1 cellular context compared by ENCODE assay signal in genomic region chr7:2232766-2233520, GRCh38.
TF ChIP-seq lines count a peak whose summit lies in the region.

Gene MAD1L1 (minus strand): TSS chr7:2232945. CDS start chr7:2230133, 2,812 bp downstream.

TF ChIP-seq in HepG2, 621 proteins besides CTCF, POLR2A, EP300 and RAD21 (continued from another document and continues in another):
- TF ChIP-seq, protein P1, sequence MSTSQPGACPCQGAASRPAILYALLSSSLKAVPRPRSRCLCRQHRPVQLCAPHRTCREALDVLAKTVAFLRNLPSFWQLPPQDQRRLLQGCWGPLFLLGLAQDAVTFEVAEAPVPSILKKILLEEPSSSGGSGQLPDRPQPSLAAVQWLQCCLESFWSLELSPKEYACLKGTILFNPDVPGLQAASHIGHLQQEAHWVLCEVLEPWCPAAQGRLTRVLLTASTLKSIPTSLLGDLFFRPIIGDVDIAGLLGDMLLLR (CRISPR knock-in tag; IDR thresholded peaks at IDR 0.05) = peak; percentile 46; the same call in 1 of the 2 replicates
- TF ChIP-seq ZNF367 (CRISPR knock-in tag; IDR thresholded peaks at IDR 0.05; ENCODE audit: borderline replicate concordance) (0 out of 2 replicates have a peak, but pooled peaks have one; percentile 70), ZSCAN9 (CRISPR knock-in tag; IDR thresholded peaks at IDR 0.05; ENCODE audit: borderline replicate concordance) (no peak), NFATC3 (CRISPR knock-in tag; IDR thresholded peaks at IDR 0.05) (peak; percentile 68; the same call in 1 of the 2 replicates), RARA (CRISPR knock-in tag; IDR thresholded peaks at IDR 0.05) (no peak), ZNF343 (CRISPR knock-in tag; IDR thresholded peaks at IDR 0.05) (peak; percentile 64; the same call in 1 of the 2 replicates), PPARG (CRISPR knock-in tag; conservative IDR thresholded peaks at IDR 0.05) (no peak), RFX1 (IDR thresholded peaks at IDR 0.05) (no peak), ZNF274 (CRISPR knock-in tag; IDR thresholded peaks at IDR 0.05) (no peak), SMAD1 (CRISPR knock-in tag; IDR thresholded peaks at IDR 0.05; ENCODE audit: borderline replicate concordance, low read depth) (peak; percentile 49; the same call in 1 of the 2 replicates), NR2F2 (IDR thresholded peaks at IDR 0.05; ENCODE audit: borderline replicate concordance, low read depth) (no peak), TFDP1 (CRISPR knock-in tag; IDR thresholded peaks at IDR 0.05; ENCODE audit: borderline replicate concordance) (peak; percentile 71; the same call in 1 of the 2 replicates), ZNF337 (CRISPR knock-in tag; IDR thresholded peaks at IDR 0.05; ENCODE audit: borderline replicate concordance, low read depth) (no peak), REPIN1 (CRISPR knock-in tag; IDR thresholded peaks at IDR 0.05; ENCODE audit: borderline replicate concordance, low read depth) (0 out of 2 replicates have a peak, but pooled peaks have one; percentile 53), ZSCAN29 (CRISPR knock-in tag; conservative IDR thresholded peaks at IDR 0.05) (peak; percentile 83; the same call in 1 of the 2 replicates), KLF12 (CRISPR knock-in tag; IDR thresholded peaks at IDR 0.05; ENCODE audit: borderline replicate concordance) (0 out of 2 replicates have a peak, but pooled peaks have one; percentile 51), LCORL (IDR thresholded peaks at IDR 0.05) (no peak), LCORL (CRISPR knock-in tag; IDR thresholded peaks at IDR 0.05) (no peak; the same call in 1 of the 2 replicates), RNF2 (conservative IDR thresholded peaks at IDR 0.05; ENCODE audit: low read depth) (no peak), ZNF280B (CRISPR knock-in tag; IDR thresholded peaks at IDR 0.05; ENCODE audit: borderline replicate concordance) (no peak), ZNF678 (CRISPR knock-in tag; IDR thresholded peaks at IDR 0.05) (no peak), ZNF143 (CRISPR knock-in tag; IDR thresholded peaks at IDR 0.05) (peak; percentile 54; the same call in 1 of the 2 replicates), STAT6 (CRISPR knock-in tag; IDR thresholded peaks at IDR 0.05; ENCODE audit: borderline replicate concordance) (no peak; the same call in 1 of the 2 replicates), ZNF292 (CRISPR knock-in tag; IDR thresholded peaks at IDR 0.05; ENCODE audit: borderline replicate concordance, low read depth) (0 out of 2 replicates have a peak, but pooled peaks have one; percentile 36), SOX6 (IDR thresholded peaks at IDR 0.05) (no peak), SOX6 (CRISPR knock-in tag; IDR thresholded peaks at IDR 0.05) (peak; percentile 63), ZNF552 (CRISPR knock-in tag; IDR thresholded peaks at IDR 0.05; ENCODE audit: borderline replicate concordance) (no peak), ISL2 (CRISPR knock-in tag; IDR thresholded peaks at IDR 0.05) (peak; percentile 69), KDM4B (CRISPR knock-in tag; IDR thresholded peaks at IDR 0.05) (peak; percentile 31; the same call in 1 of the 2 replicates), ZNF549 (CRISPR knock-in tag; IDR thresholded peaks at IDR 0.05) (0 out of 2 replicates have a peak, but pooled peaks have one; percentile 23), ZMYM4 (CRISPR knock-in tag; IDR thresholded peaks at IDR 0.05) (peak; percentile 59; the same call in 1 of the 2 replicates), TEF (CRISPR knock-in tag; IDR thresholded peaks at IDR 0.05) (peak; percentile 57; the same call in 1 of the 2 replicates), GZF1 (CRISPR knock-in tag; IDR thresholded peaks at IDR 0.05) (peak; percentile 100), HOXA3 (CRISPR knock-in tag; IDR thresholded peaks at IDR 0.05) (peak; percentile 79), GATAD2A (CRISPR knock-in tag; IDR thresholded peaks at IDR 0.05) (0 out of 2 replicates have a peak, but pooled peaks have one; percentile 12), ZNF557 (CRISPR knock-in tag; IDR thresholded peaks at IDR 0.05) (peak; percentile 38; the same call in 1 of the 2 replicates), FOXA1 (IDR thresholded peaks at IDR 0.05) (no peak), FOXA1 (CRISPR knock-in tag; IDR thresholded peaks at IDR 0.05) (peak; percentile 43; the same call in 1 of the 2 replicates), NR2C2 (CRISPR knock-in tag; IDR thresholded peaks at IDR 0.05; ENCODE audit: borderline replicate concordance) (peak; percentile 23; the same call in 1 of the 2 replicates), GATA4 (IDR thresholded peaks at IDR 0.05; ENCODE audit: borderline replicate concordance, low read depth) (peak; percentile 46; the same call in 1 of the 2 replicates), BCL6 (CRISPR knock-in tag; IDR thresholded peaks at IDR 0.05) (peak; percentile 43; the same call in 1 of the 2 replicates), ZNF747 (CRISPR knock-in tag; IDR thresholded peaks at IDR 0.05; ENCODE audit: borderline replicate concordance) (peak; percentile 80), AHR (CRISPR knock-in tag; IDR thresholded peaks at IDR 0.05) (peak; percentile 69; the same call in 1 of the 2 replicates), ELF1 (CRISPR knock-in tag; IDR thresholded peaks at IDR 0.05) (peak; percentile 52), MYC (CRISPR knock-in tag; IDR thresholded peaks at IDR 0.05; ENCODE audit: borderline replicate concordance) (peak; percentile 54; the same call in 1 of the 2 replicates), MXI1 (IDR thresholded peaks at IDR 0.05; ENCODE audit: borderline replicate concordance, low read depth, low read length) (peak; percentile 84; the same call in 2 of the 3 replicates)
- TF ChIP-seq, protein P2, sequence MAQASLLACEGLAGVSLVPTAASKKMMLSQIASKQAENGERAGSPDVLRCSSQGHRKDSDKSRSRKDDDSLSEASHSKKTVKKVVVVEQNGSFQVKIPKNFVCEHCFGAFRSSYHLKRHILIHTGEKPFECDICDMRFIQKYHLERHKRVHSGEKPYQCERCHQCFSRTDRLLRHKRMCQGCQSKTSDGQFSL (CRISPR knock-in tag; IDR thresholded peaks at IDR 0.05) = no peak
- TF ChIP-seq, protein P3, sequence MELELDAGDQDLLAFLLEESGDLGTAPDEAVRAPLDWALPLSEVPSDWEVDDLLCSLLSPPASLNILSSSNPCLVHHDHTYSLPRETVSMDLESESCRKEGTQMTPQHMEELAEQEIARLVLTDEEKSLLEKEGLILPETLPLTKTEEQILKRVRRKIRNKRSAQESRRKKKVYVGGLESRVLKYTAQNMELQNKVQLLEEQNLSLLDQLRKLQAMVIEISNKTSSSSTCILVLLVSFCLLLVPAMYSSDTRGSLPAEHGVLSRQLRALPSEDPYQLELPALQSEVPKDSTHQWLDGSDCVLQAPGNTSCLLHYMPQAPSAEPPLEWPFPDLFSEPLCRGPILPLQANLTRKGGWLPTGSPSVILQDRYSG (CRISPR knock-in tag; IDR thresholded peaks at IDR 0.05) = no peak
- TF ChIP-seq, protein P4, sequence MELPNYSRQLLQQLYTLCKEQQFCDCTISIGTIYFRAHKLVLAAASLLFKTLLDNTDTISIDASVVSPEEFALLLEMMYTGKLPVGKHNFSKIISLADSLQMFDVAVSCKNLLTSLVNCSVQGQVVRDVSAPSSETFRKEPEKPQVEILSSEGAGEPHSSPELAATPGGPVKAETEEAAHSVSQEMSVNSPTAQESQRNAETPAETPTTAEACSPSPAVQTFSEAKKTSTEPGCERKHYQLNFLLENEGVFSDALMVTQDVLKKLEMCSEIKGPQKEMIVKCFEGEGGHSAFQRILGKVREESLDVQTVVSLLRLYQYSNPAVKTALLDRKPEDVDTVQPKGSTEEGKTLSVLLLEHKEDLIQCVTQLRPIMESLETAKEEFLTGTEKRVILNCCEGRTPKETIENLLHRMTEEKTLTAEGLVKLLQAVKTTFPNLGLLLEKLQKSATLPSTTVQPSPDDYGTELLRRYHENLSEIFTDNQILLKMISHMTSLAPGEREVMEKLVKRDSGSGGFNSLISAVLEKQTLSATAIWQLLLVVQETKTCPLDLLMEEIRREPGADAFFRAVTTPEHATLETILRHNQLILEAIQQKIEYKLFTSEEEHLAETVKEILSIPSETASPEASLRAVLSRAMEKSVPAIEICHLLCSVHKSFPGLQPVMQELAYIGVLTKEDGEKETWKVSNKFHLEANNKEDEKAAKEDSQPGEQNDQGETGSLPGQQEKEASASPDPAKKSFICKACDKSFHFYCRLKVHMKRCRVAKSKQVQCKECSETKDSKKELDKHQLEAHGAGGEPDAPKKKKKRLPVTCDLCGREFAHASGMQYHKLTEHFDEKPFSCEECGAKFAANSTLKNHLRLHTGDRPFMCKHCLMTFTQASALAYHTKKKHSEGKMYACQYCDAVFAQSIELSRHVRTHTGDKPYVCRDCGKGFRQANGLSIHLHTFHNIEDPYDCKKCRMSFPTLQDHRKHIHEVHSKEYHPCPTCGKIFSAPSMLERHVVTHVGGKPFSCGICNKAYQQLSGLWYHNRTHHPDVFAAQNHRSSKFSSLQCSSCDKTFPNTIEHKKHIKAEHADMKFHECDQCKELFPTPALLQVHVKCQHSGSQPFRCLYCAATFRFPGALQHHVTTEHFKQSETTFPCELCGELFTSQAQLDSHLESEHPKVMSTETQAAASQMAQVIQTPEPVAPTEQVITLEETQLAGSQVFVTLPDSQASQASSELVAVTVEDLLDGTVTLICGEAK (IDR thresholded peaks at IDR 0.05) = no peak
- TF ChIP-seq, protein P4 (CRISPR knock-in tag; IDR thresholded peaks at IDR 0.05) = no peak; the same call in 1 of the 2 replicates
- TF ChIP-seq, protein P5, sequence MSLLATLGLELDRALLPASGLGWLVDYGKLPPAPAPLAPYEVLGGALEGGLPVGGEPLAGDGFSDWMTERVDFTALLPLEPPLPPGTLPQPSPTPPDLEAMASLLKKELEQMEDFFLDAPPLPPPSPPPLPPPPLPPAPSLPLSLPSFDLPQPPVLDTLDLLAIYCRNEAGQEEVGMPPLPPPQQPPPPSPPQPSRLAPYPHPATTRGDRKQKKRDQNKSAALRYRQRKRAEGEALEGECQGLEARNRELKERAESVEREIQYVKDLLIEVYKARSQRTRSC (CRISPR knock-in tag; IDR thresholded peaks at IDR 0.05; ENCODE audit: low read depth) = no peak
